19 cellular contexts compared by ENCODE assay signal in the genomic region with DNA sequence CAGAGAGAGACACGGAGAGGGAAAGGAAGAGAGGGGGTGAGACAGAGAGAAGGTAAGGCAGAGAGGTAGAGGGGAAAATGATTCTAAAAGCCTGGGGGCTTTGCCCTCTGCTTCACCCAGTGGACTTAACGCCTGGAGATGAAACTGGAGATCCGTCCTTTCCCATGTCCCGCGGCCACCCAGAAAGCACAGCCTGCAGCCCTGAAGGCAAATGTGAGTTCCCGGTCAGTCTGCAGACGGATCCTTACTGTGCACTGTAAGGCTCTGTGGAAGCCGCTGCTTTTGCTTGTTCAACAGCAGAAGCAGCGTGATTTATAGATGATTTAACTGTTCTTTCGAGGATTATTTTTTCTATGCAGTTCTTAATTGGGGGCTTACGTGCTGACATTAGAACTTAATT.
DNase-seq lines count a peak whose midpoint lies in the region; FAIRE-seq and TF ChIP-seq lines count a peak whose summit lies in the region.
"Had no signal": no experiment of that assay in that cellular context is flagged by ENCODE, and none has a peak within 500 bp of the region (broad histone marks: within the 10 kb centered on the region; RNA-seq: fewer than 3 reads in every experiment).

No MANE protein-coding gene starts in this region.

- H3K23ac ChIP-seq in H1 (ENCODE audit: insufficient read length) = no peak overlapping the region

- H2AFZ ChIP-seq in H1 (ENCODE audit: low read length) = no peak overlapping the region

- H3K36me3 ChIP-seq in H1 (ENCODE audit: control insufficient read depth in 2 of 4, insufficient read depth in 4 of 4, low read length in 3 of 4) = no peaks in the 10 kb centered on the region
- H3K36me3 ChIP-seq in spleen = no peaks in the 10 kb centered on the region
- no peaks in the 10 kb centered on the region for H3K36me3 ChIP-seq in breast epithelium
- H3K36me3 ChIP-seq: MG63 had no signal

- no peak overlapping the region for H3K9ac ChIP-seq in H1 (replicated peaks in 1 of 4; ENCODE audit: extremely low read depth in 1 of 4, low read depth in 3 of 4, low read length in 3 of 4)

- no peak overlapping the region for H2AK5ac ChIP-seq in H1 (ENCODE audit: low read depth, low read length)

- H2BK12ac ChIP-seq in H1 (ENCODE audit: low read depth, low read length) = no peak overlapping the region

- TF ChIP-seq CTCF in C4-2B (conservative IDR thresholded peaks at IDR 0.05) (no peak), H1 (IDR thresholded peaks at IDR 0.05; ENCODE audit: control extremely low read depth in 1 of 3, insufficient read depth in 1 of 3, low read depth in 1 of 3, low read length in 3 of 3) (no peak), spleen (IDR thresholded peaks at IDR 0.05 in 8 of 11, conservative IDR thresholded peaks at IDR 0.05 in 3 of 11) (no peak), breast epithelium (IDR thresholded peaks at IDR 0.05) (no peak)

- H3K4me3 ChIP-seq in H1 (ENCODE audit: extremely low read depth in 1 of 4, insufficient read depth in 2 of 4, low read depth in 3 of 4, low read length in 4 of 4) (no peak overlapping the region), spleen (no peak overlapping the region), breast epithelium (no peak overlapping the region)
- H3K4me3 ChIP-seq: MG63 had no signal

- WGBS in H1 (ENCODE audit: extremely low coverage in 1 of 2, insufficient coverage in 1 of 2, insufficient read length in 1 of 2, insufficient replicate concordance in 2 of 2, low coverage in 1 of 2, low lambda C conversion rate in 2 of 2, missing lambda C conversion rate in 1 of 2), 2 experiments = 87% methylated on average over 11 of the region's 11 CpGs; no CpG with 5 or more reads in 1 of the 2 experiments
- WGBS in spleen, 5 donors = 75 to 88% (median 84%) methylated on average over 11 of the region's 11 CpGs

- TF ChIP-seq RAD21 in H1 (IDR thresholded peaks at IDR 0.05 in 1 of 2, conservative IDR thresholded peaks at IDR 0.05 in 1 of 2; ENCODE audit: low read depth in 2 of 2, low read length in 2 of 2) = no peak

- H3K27ac ChIP-seq in C4-2B (peak overlapping the region; percentile 68), H1 (ENCODE audit: low read depth, low read length) (no peak overlapping the region), spleen (no peak overlapping the region), breast epithelium (no peak overlapping the region)

- H4K5ac ChIP-seq in H1 (ENCODE audit: insufficient read length, low read depth, low read length) = no peak overlapping the region

- TF ChIP-seq POLR2A in H1 (IDR thresholded peaks at IDR 0.05; ENCODE audit: control extremely low read depth in 1 of 2, low read depth in 2 of 2, low read length in 2 of 2) = no peak
- no peak for TF ChIP-seq POLR2A in spleen (IDR thresholded peaks at IDR 0.05)
- no peak for TF ChIP-seq POLR2A in breast epithelium (IDR thresholded peaks at IDR 0.05)

- intact Hi-C loops in spleen (cut with DNase I; ENCODE audit: low total_unique reads) (no loop called here), breast epithelium (cut with DNase I; ENCODE audit: low total_unique reads) (no loop called here)

- H4K8ac ChIP-seq in H1 (ENCODE audit: extremely low read depth, insufficient read depth, low read length) = peak overlapping the region; percentile 28; the same call in 1 of the 2 replicates

- TF ChIP-seq EP300 in H1 (IDR thresholded peaks at IDR 0.05; ENCODE audit: borderline replicate concordance in 1 of 2, low read depth in 2 of 2, low read length in 2 of 2) = no peak

- H3K79me2 ChIP-seq in H1 (ENCODE audit: control insufficient read depth in 1 of 2, insufficient read depth in 2 of 2, low read length in 2 of 2) = no peaks in the 10 kb centered on the region

- POLR2A ChIA-PET in H1 (lab: Charles Lee; ENCODE audit: partially characterized antibody) = no interaction called here

- no peaks in the 10 kb centered on the region for H3K27me3 ChIP-seq in H1 (replicated peaks in 1 of 4; ENCODE audit: control insufficient read depth in 3 of 4, extremely low read depth in 1 of 4, insufficient read depth in 3 of 4, low read length in 3 of 4)
- peaks cover 0 to 47% (median 0%) of the 10 kb centered on the region in 7 donors for H3K27me3 ChIP-seq in spleen (replicated peaks in 1 of 7)
- peaks cover 0 to 24% of the 10 kb centered on the region in 2 donors for H3K27me3 ChIP-seq in breast epithelium

- DNase-seq in NCI-H524 treated with DMSO at 0.1 percent for 48 hours (lab: John Stamatoyannopoulos, UW) (peak; percentile 23), H1 (ENCODE audit: low read depth in 1 of 2, low spot score in 2 of 2) (no peak), spleen (peak; percentile 25), breast epithelium (ENCODE audit: low spot score in 2 of 2) (no peak)
- no peak for DNase-seq in stimulated activated CD4-positive, alpha-beta T cell treated with anti-CD3 and anti-CD28 coated beads, Interleukin-1b, Interleukin-23, amount 100 ng/mL, for 48 hours
- DNase-seq in effector CD4-positive, alpha-beta T cell = no peak
- DNase-seq: CD4-positive, CD25-positive, alpha-beta regulatory T cell; DMS153; DND-41; GOT3; HCEC 1CT; MG63; NCI-H2029 treated with DMSO at 0.1 percent for 48 hours; NCI-H69; SHP77 treated with DMSO at 0.1 percent for 48 hours had no signal

- no peaks in the 10 kb centered on the region for H3K4me1 ChIP-seq in H1 (replicated peaks in 1 of 4; ENCODE audit: control insufficient read depth in 3 of 4, insufficient read depth in 4 of 4, low read length in 3 of 4)
- H3K4me1 ChIP-seq in spleen = no peaks in the 10 kb centered on the region
- no peaks in the 10 kb centered on the region for H3K4me1 ChIP-seq in breast epithelium

- CTCF ChIA-PET in H1 (lab: Charles Lee; ENCODE audit: partially characterized antibody) = interaction anchor here (1.0 kb wide), 3 partner anchors 10 to 404 kb away, joined by 3 read pairs; no protein-coding TSS in a partner anchor

- no peaks in the 10 kb centered on the region for H4K20me1 ChIP-seq in H1 (replicated peaks in 1 of 2; ENCODE audit: control insufficient read depth in 1 of 2, insufficient read depth in 2 of 2, low read length in 2 of 2)

- H3K56ac ChIP-seq in H1 (replicated peaks; ENCODE audit: insufficient read length, low read depth, low read length) = no peak overlapping the region

- H3K4me2 ChIP-seq in H1 (ENCODE audit: insufficient read depth in 1 of 2, low read depth in 2 of 2, low read length in 2 of 2) = no peak overlapping the region

- H3K9me3 ChIP-seq in H1 (ENCODE audit: insufficient read depth in 2 of 2, low read depth in 1 of 2, low read length in 1 of 2) = peaks cover 3 to 7% of the 10 kb centered on the region in 2 experiments; a peak in 3 of 4 replicates
- peaks cover 0 to 17% (median 0%) of the 10 kb centered on the region in 8 donors for H3K9me3 ChIP-seq in spleen
- H3K9me3 ChIP-seq in breast epithelium = peaks cover 6 to 9% of the 10 kb centered on the region in 2 donors
- H3K9me3 ChIP-seq: MG63 had no signal

- H2BK120ac ChIP-seq in H1 (replicated peaks; ENCODE audit: low read depth, low read length) = no peak overlapping the region

- FAIRE-seq in H1 (lab: Jason Lieb, UNC) = no peak
- FAIRE-seq: GM18507, HTR-8/SVneo, K562 had no signal

- H2BK5ac ChIP-seq in H1 (ENCODE audit: low read depth, low read length) = no peak overlapping the region

- no peak overlapping the region for H3K18ac ChIP-seq in H1 (ENCODE audit: extremely low read depth, low read length)

- H4K91ac ChIP-seq in H1 (replicated peaks; ENCODE audit: insufficient read length, low read length) = no peak overlapping the region

- no peak overlapping the region for H2BK20ac ChIP-seq in H1 (ENCODE audit: low read length)

- H3K23me2 ChIP-seq in H1 (ENCODE audit: low read depth, low read length) = no peaks in the 10 kb centered on the region

- no peak overlapping the region for H3K14ac ChIP-seq in H1 (ENCODE audit: insufficient read length)

- no peak overlapping the region for H3K4ac ChIP-seq in H1 (replicated peaks; ENCODE audit: insufficient read length, low read depth, low read length)

- no peaks in the 10 kb centered on the region for H3K79me1 ChIP-seq in H1 (ENCODE audit: low read depth, low read length)

- no peak overlapping the region for H2BK15ac ChIP-seq in H1 (ENCODE audit: low read length)

TF ChIP-seq in H1, 55 proteins besides CTCF, POLR2A, EP300 and RAD21:
- TF ChIP-seq PHF8 (conservative IDR thresholded peaks at IDR 0.05; ENCODE audit: low read depth, low read length) (no peak), NRF1 (IDR thresholded peaks at IDR 0.05; ENCODE audit: low read depth, low read length) (no peak), SP1 (IDR thresholded peaks at IDR 0.05; ENCODE audit: low read depth, low read length) (no peak), GABPA (IDR thresholded peaks at IDR 0.05; ENCODE audit: borderline replicate concordance, insufficient read depth, low read length) (no peak), TCF12 (IDR thresholded peaks at IDR 0.05; ENCODE audit: low read depth, low read length) (no peak), SP2 (IDR thresholded peaks at IDR 0.05; ENCODE audit: low read length) (no peak), FOSL1 (IDR thresholded peaks at IDR 0.05; ENCODE audit: insufficient read depth, low read depth, low read length) (no peak), KDM1A (IDR thresholded peaks at IDR 0.05; ENCODE audit: borderline replicate concordance, low read length) (no peak)

Comparison
In these comparisons a context has a peak if more than half of its experiments do, and no peak if none do; other contexts are left out.
1. DNase-seq: peak in NCI-H524 treated with DMSO at 0.1 percent for 48 hours (single experiment) and spleen (single experiment); none in H1 (0 of 2), stimulated activated CD4-positive, alpha-beta T cell treated with anti-CD3 and anti-CD28 coated beads, Interleukin-1b, Interleukin-23, amount 100 ng/mL, for 48 hours (single experiment), effector CD4-positive, alpha-beta T cell (single experiment) and breast epithelium (0 of 2).